In genomic region chr2:30254692-30255015, GRCh38 we compare ENCODE assay signal across 15 cellular contexts. TPM values are rescaled to one million over a fixed set of nuclear protein-coding genes. Genes with fewer than 3 reads are reported as not detected.
DNase-seq lines count a peak whose midpoint lies in the region; ATAC-seq and TF ChIP-seq lines count a peak whose summit lies in the region.
"Had no signal": no experiment of that assay in that cellular context is flagged by ENCODE, and none has a peak within 500 bp of the region (broad histone marks: within the 10 kb centered on the region; RNA-seq: fewer than 3 reads in every experiment).

No MANE protein-coding gene starts in this region.

- 67 to 81% (median 78%) methylated on average over 1 of the region's 1 CpG for WGBS in heart left ventricle, 4 donors
- 100% methylated on average over 1 of the region's 1 CpG for WGBS in right cardiac atrium
- no CpG with 5 or more reads among the region's 1 CpG for WGBS in gastroesophageal sphincter (ENCODE audit: low coverage in 1 of 2), 2 donors

- H3K36me3 ChIP-seq in heart left ventricle, result peaks cover 0 to 47% (median 33%) of the 10 kb centered on the region in 9 donors
- peaks cover 0 to 10% of the 10 kb centered on the region in 2 donors for H3K36me3 ChIP-seq in vagina
- peaks cover 0 to 36% of the 10 kb centered on the region in 2 donors for H3K36me3 ChIP-seq in gastroesophageal sphincter

- H3K27ac ChIP-seq in heart left ventricle (peak overlapping the region in 10 of 12 donors; percentile 27 to 89 (median 70)), right cardiac atrium (ENCODE audit: low read length) (no peak overlapping the region), vagina (peak overlapping the region; percentile 28), gastroesophageal sphincter (peak overlapping the region in 2 of 4 donors; percentile 42 to 76)
- H3K27ac ChIP-seq: dorsolateral prefrontal cortex, VCaP had no signal

- ATAC-seq in heart left ventricle, result peak in 1 of 4 donors; percentile 1
- ATAC-seq in right cardiac atrium, result no peak
- no peak for ATAC-seq in natural killer cell
- no peak for ATAC-seq in gastroesophageal sphincter
- ATAC-seq: GM12878 had no signal

- peaks cover 4% of the 10 kb centered on the region for H3K9me3 Mint-ChIP-seq in activated naive CD8-positive, alpha-beta T cell treated with anti-CD3 and anti-CD28 coated beads for 36 hours
- H3K9me3 Mint-ChIP-seq in natural killer cell, result no peaks in the 10 kb centered on the region

- H3K4me3 ChIP-seq in heart left ventricle (no peak overlapping the region), right cardiac atrium (ENCODE audit: low read length) (no peak overlapping the region), vagina (no peak overlapping the region), gastroesophageal sphincter (no peak overlapping the region)
- H3K4me3 ChIP-seq: dorsolateral prefrontal cortex, GM12878 had no signal

- TF ChIP-seq CTCF in heart left ventricle (IDR thresholded peaks at IDR 0.05), result no peak
- TF ChIP-seq CTCF in natural killer cell (IDR thresholded peaks at IDR 0.05), result no peak
- no peak for TF ChIP-seq CTCF in vagina (IDR thresholded peaks at IDR 0.05)
- no peak for TF ChIP-seq CTCF in gastroesophageal sphincter (IDR thresholded peaks at IDR 0.05)

- H3K27ac Mint-ChIP-seq in activated naive CD8-positive, alpha-beta T cell treated with anti-CD3 and anti-CD28 coated beads for 36 hours, result peak overlapping the region; percentile 96
- peak overlapping the region; percentile 89 to 93 for H3K27ac Mint-ChIP-seq in natural killer cell

- no peaks in the 10 kb centered on the region for H3K27me3 Mint-ChIP-seq in activated naive CD8-positive, alpha-beta T cell treated with anti-CD3 and anti-CD28 coated beads for 36 hours
- no peaks in the 10 kb centered on the region for H3K27me3 Mint-ChIP-seq in natural killer cell (ENCODE audit: low read depth in 2 of 2)

- intact Hi-C loops in heart left ventricle (cut with DNase I) (no loop called here), right cardiac atrium (cut with DNase I) (no loop called here), natural killer cell (cut with micrococcal nuclease) (no loop called here), vagina (cut with DNase I) (loop anchor here (5.0 kb wide), 1 partner anchor 153 kb away; no protein-coding TSS in a partner anchor)

- H3K9me3 ChIP-seq in heart left ventricle (no peaks in the 10 kb centered on the region), right cardiac atrium (ENCODE audit: control insufficient read depth, low read length) (no peaks in the 10 kb centered on the region), vagina (no peaks in the 10 kb centered on the region), gastroesophageal sphincter (no peaks in the 10 kb centered on the region)

- TF ChIP-seq POLR2A in heart left ventricle (IDR thresholded peaks at IDR 0.05) (no peak), vagina (IDR thresholded peaks at IDR 0.05) (no peak), gastroesophageal sphincter (IDR thresholded peaks at IDR 0.05) (no peak)

- H3K36me3 Mint-ChIP-seq in activated naive CD8-positive, alpha-beta T cell treated with anti-CD3 and anti-CD28 coated beads for 36 hours, result peaks cover 90% of the 10 kb centered on the region
- H3K36me3 Mint-ChIP-seq in natural killer cell, result peaks cover 6% of the 10 kb centered on the region

- H3K4me1 Mint-ChIP-seq in activated naive CD8-positive, alpha-beta T cell treated with anti-CD3 and anti-CD28 coated beads for 36 hours, result peaks cover 94% of the 10 kb centered on the region
- peaks cover 77 to 80% of the 10 kb centered on the region in 2 donors for H3K4me1 Mint-ChIP-seq in natural killer cell

- no peak for DNase-seq in heart left ventricle
- no peak for DNase-seq in right cardiac atrium
- DNase-seq in activated naive CD8-positive, alpha-beta T cell treated with anti-CD3 and anti-CD28 coated beads for 36 hours, result no peak
- DNase-seq in natural killer cell, result no peak
- DNase-seq in vagina (ENCODE audit: extremely low spot score in 2 of 2), result no peak
- no peak for DNase-seq in putamen (ENCODE audit: low spot score)
- DNase-seq in hippocampal formation (lab: John Stamatoyannopoulos, UW), result no peak
- DNase-seq: activated naive CD4-positive, alpha-beta T cell treated with anti-CD3 and anti-CD28 coated beads, Interleukin-2, amount 50 U/mL, for 16 hours; dorsolateral prefrontal cortex; kidney glomerular epithelial cell; NCI-H1105 treated with DMSO at 0.1 percent for 48 hours; stimulated activated CD4-positive, alpha-beta T cell treated with anti-CD3 and anti-CD28 coated beads, Interleukin-4, amount 100 ng/mL, for 4 hours had no signal

- no peak for TF ChIP-seq EP300 in gastroesophageal sphincter (IDR thresholded peaks at IDR 0.05)

- peaks cover 11 to 90% (median 64%) of the 10 kb centered on the region in 12 donors for H3K4me1 ChIP-seq in heart left ventricle
- H3K4me1 ChIP-seq in right cardiac atrium (ENCODE audit: control insufficient read depth, insufficient read depth, low read length), result peaks cover 17% of the 10 kb centered on the region
- peaks cover 49% of the 10 kb centered on the region for H3K4me1 ChIP-seq in vagina
- H3K4me1 ChIP-seq in gastroesophageal sphincter, result peaks cover 6 to 68% (median 35%) of the 10 kb centered on the region in 3 donors

- H3K4me3 Mint-ChIP-seq in activated naive CD8-positive, alpha-beta T cell treated with anti-CD3 and anti-CD28 coated beads for 36 hours, result peak overlapping the region; percentile 14
- H3K4me3 Mint-ChIP-seq in natural killer cell, result peak overlapping the region; percentile 17

- no peaks in the 10 kb centered on the region for H3K27me3 ChIP-seq in heart left ventricle
- no peaks in the 10 kb centered on the region for H3K27me3 ChIP-seq in right cardiac atrium (ENCODE audit: control insufficient read depth, insufficient read depth)
- no peaks in the 10 kb centered on the region for H3K27me3 ChIP-seq in vagina
- no peaks in the 10 kb centered on the region for H3K27me3 ChIP-seq in gastroesophageal sphincter
- H3K27me3 ChIP-seq: dorsolateral prefrontal cortex had no signal

RNA-seq across cellular contexts. Expression of gene LBH, which starts 23.3 kb away (rescaled TPM):
- total RNA-seq in heart left ventricle, result 100 to 1,000 TPM; 125 to 226 (median 169) TPM
- 100 to 1,000 TPM in 1 of 2 donors, 10 to 100 TPM in 1; 54.2 to 166 TPM for polyA plus RNA-seq in heart left ventricle
- total RNA-seq in right cardiac atrium, result 10 to 100 TPM; 22.9 to 31.3 (median 24.2) TPM
- 12.4 TPM for polyA plus RNA-seq in right cardiac atrium
- total RNA-seq in activated naive CD8-positive, alpha-beta T cell treated with anti-CD3 and anti-CD28 coated beads for 36 hours, result 10 to 100 TPM; 85.0 to 89.2 TPM
- total RNA-seq in natural killer cell, result 100 to 1,000 TPM; 157 to 197 (median 158) TPM
- 28.0 TPM for total RNA-seq in vagina
- total RNA-seq in gastroesophageal sphincter, result 100 to 1,000 TPM in 3 of 4 donors, 10 to 100 TPM in 1; 62.3 to 509 (median 348) TPM
